In genomic region chr7:40122100-40122939, GRCh38 we compare ENCODE assay signal across 1 cellular context. TPM values are rescaled to one million over a fixed set of nuclear protein-coding genes. Genes with fewer than 3 reads are reported as not detected.
"Had no signal": no experiment of that assay in that cellular context is flagged by ENCODE, and none has a peak within 500 bp of the region (broad histone marks: within the 10 kb centered on the region; RNA-seq: fewer than 3 reads in every experiment).

No MANE protein-coding gene starts in this region.

RNA-seq across cellular contexts. Expression of gene SUGCT, which starts 12.5 kb away (rescaled TPM):
- total RNA-seq: activated T-helper 1 cell treated with anti-CD3 and anti-CD28 coated beads, Interleukin-12 subunit alpha, Interleukin-12 subunit beta, Interleukin-2, Interleukin-4 antibody, amounts not matched to agents 30 ng/mL and 10 ng/mL and 1 ng/mL, durations not matched to agents 14 hours and 24 hours and 36 hours had no signal
